ENCODE assay signal across 24 cellular contexts in genomic region chr2:97749611-97750010, GRCh38. TPM values are rescaled to one million over a fixed set of nuclear protein-coding genes. Genes with fewer than 3 reads are reported as not detected.
A peak's percentile ranks its signal among the peaks of the same experiment; 100 is the strongest.
DNase-seq lines count a peak whose midpoint lies in the region; TF ChIP-seq lines count a peak whose summit lies in the region.
"Had no signal": no experiment of that assay in that cellular context is flagged by ENCODE, and none has a peak within 500 bp of the region (broad histone marks: within the 10 kb centered on the region; RNA-seq: fewer than 3 reads in every experiment).

No MANE protein-coding gene starts in this region.

- peak overlapping the region in 9 of 11 experiments; percentile 3 to 87 (median 49); a peak in 15 of 22 replicates for H3K4me2 ChIP-seq in BLaER1 treated with 17β-estradiol and CSF1 and Interleukin-3, amounts not matched to agents 10 nM and 100 nM
- H3K4me2 ChIP-seq: KMS-11 had no signal

- peaks cover 0 to 24% (median 0%) of the 10 kb centered on the region in 11 experiments; a peak in 5 of 22 replicates for H3K36me3 ChIP-seq in BLaER1 treated with 17β-estradiol and CSF1 and Interleukin-3, amounts not matched to agents 10 nM and 100 nM
- H3K36me3 ChIP-seq in H7 (replicated peaks; ENCODE audit: control insufficient read depth, insufficient read depth, low read length) (no peaks in the 10 kb centered on the region), endodermal cell (ENCODE audit: control insufficient read depth, insufficient read depth, low read length) (peaks cover 39% of the 10 kb centered on the region)

- H3K9me3 Mint-ChIP-seq in endodermal cell (no peaks in the 10 kb centered on the region), nephron progenitor cell (no peaks in the 10 kb centered on the region)
- H3K9me3 Mint-ChIP-seq: CD4-positive, alpha-beta memory T cell had no signal

- TF ChIP-seq CTCF in endodermal cell (conservative IDR thresholded peaks at IDR 0.05) (no peak), nephron progenitor cell (IDR thresholded peaks at IDR 0.05) (no peak)

- no peaks in the 10 kb centered on the region for H4K20me1 ChIP-seq in BLaER1 treated with 17β-estradiol and CSF1 and Interleukin-3, amounts not matched to agents 10 nM and 100 nM

- H3K27ac Mint-ChIP-seq in endodermal cell: no peak overlapping the region
- H3K27ac Mint-ChIP-seq in nephron progenitor cell: no peak overlapping the region
- H3K27ac Mint-ChIP-seq: CD4-positive, alpha-beta memory T cell had no signal

- peak; percentile 70 for DNase-seq in H7
- DNase-seq in endodermal cell: peak; percentile 71
- peak; percentile 36 for DNase-seq in nephron progenitor cell
- DNase-seq in Ammon's horn (ENCODE audit: low spot score): no peak
- DNase-seq in NCI-H82 (lab: John Stamatoyannopoulos, UW): no peak
- no peak for DNase-seq in GM19240 (ENCODE audit: insufficient read length, low spot score)
- DNase-seq: Caco-2; CD4-positive, alpha-beta memory T cell; DMS 273 treated with DMSO at 0.1 percent for 48 hours; DMS79 treated with DMSO at 0.1 percent for 48 hours; GM23248; NCI-H1092 treated with DMSO at 0.1 percent for 48 hours; NCI-H1436 treated with DMSO at 0.1 percent for 48 hours; NCI-H1930; NCI-H345; NCI-H524; NCI-H774; Peyer's patch; Right ventricle myocardium superior had no signal

- peaks cover 33 to 98% (median 87%) of the 10 kb centered on the region in 10 experiments for H3K4me1 ChIP-seq in BLaER1 treated with 17β-estradiol and CSF1 and Interleukin-3, amounts not matched to agents 10 nM and 100 nM
- H3K4me1 ChIP-seq in endodermal cell (ENCODE audit: control insufficient read depth, insufficient read depth, low read length): peaks cover 6% of the 10 kb centered on the region
- H3K4me1 ChIP-seq: Caco-2 had no signal

- peaks cover 21% of the 10 kb centered on the region for H3K36me3 Mint-ChIP-seq in endodermal cell (ENCODE audit: low read depth)
- peaks cover 12% of the 10 kb centered on the region for H3K36me3 Mint-ChIP-seq in nephron progenitor cell (ENCODE audit: low read depth)

- H3K27ac ChIP-seq in BLaER1 treated with 17β-estradiol and CSF1 and Interleukin-3, amounts not matched to agents 10 nM and 100 nM: peak overlapping the region in 9 of 11 experiments; percentile 76 to 94 (median 92); a peak in 17 of 22 replicates
- no peak overlapping the region for H3K27ac ChIP-seq in endodermal cell (ENCODE audit: low read depth, low read length)
- H3K27ac ChIP-seq: GM23248, KMS-11, Peyer's patch had no signal

- H3K4me3 Mint-ChIP-seq in endodermal cell (no peak overlapping the region), nephron progenitor cell (peak overlapping the region; percentile 44)
- H3K4me3 Mint-ChIP-seq: CD4-positive, alpha-beta memory T cell had no signal

- WGBS in endodermal cell (ENCODE audit: insufficient coverage in 1 of 2, insufficient read length in 1 of 2), 2 experiments: 82% methylated on average over 5 of the region's 5 CpGs; no CpG with 5 or more reads in 1 of the 2 experiments

- no peak overlapping the region for H3K4me3 ChIP-seq in BLaER1 treated with 17β-estradiol and CSF1 and Interleukin-3, amounts not matched to agents 10 nM and 100 nM
- H3K4me3 ChIP-seq in H7 (ENCODE audit: insufficient read depth, low read depth, low read length): no peak overlapping the region
- H3K4me3 ChIP-seq in endodermal cell (ENCODE audit: low read length): no peak overlapping the region
- H3K4me3 ChIP-seq: GM12878, GM23248, Peyer's patch had no signal

- no peaks in the 10 kb centered on the region for H3K27me3 Mint-ChIP-seq in endodermal cell (ENCODE audit: insufficient read depth)
- H3K27me3 Mint-ChIP-seq in nephron progenitor cell (ENCODE audit: low read depth, poor library complexity): no peaks in the 10 kb centered on the region
- H3K27me3 Mint-ChIP-seq: CD4-positive, alpha-beta memory T cell had no signal

- H3K9me3 ChIP-seq in BLaER1 treated with 17β-estradiol and CSF1 and Interleukin-3, amounts not matched to agents 10 nM and 100 nM (replicated peaks in 1 of 11): peaks cover 0 to 16% (median 6%) of the 10 kb centered on the region in 11 experiments; a peak in 13 of 22 replicates
- no peaks in the 10 kb centered on the region for H3K9me3 ChIP-seq in endodermal cell (ENCODE audit: control insufficient read depth, low read length)
- H3K9me3 ChIP-seq: Caco-2, Peyer's patch had no signal

- H3K4me1 Mint-ChIP-seq in endodermal cell (peaks cover 21% of the 10 kb centered on the region), nephron progenitor cell (peaks cover 82% of the 10 kb centered on the region)

- H3K27me3 ChIP-seq in BLaER1 treated with 17β-estradiol and CSF1 and Interleukin-3, amounts not matched to agents 10 nM and 100 nM: no peaks in the 10 kb centered on the region
- no peaks in the 10 kb centered on the region for H3K27me3 ChIP-seq in H7 (ENCODE audit: control insufficient read depth, insufficient read depth, low read length)
- no peaks in the 10 kb centered on the region for H3K27me3 ChIP-seq in endodermal cell (ENCODE audit: control insufficient read depth, insufficient read depth, low read length, poor library complexity, severe bottlenecking)
- H3K27me3 ChIP-seq: Peyer's patch had no signal

- peak overlapping the region in 2 of 11 experiments; percentile 17 to 42; a peak in 2 of 22 replicates for H3K9ac ChIP-seq in BLaER1 treated with 17β-estradiol and CSF1 and Interleukin-3, amounts not matched to agents 10 nM and 100 nM
- no peak overlapping the region for H3K9ac ChIP-seq in endodermal cell (ENCODE audit: extremely low read depth, low read length, poor library complexity, severe bottlenecking)
- H3K9ac ChIP-seq: GM23248, KMS-11 had no signal

RNA-seq across cellular contexts. Expression of gene ZAP70, which starts 36.2 kb away (rescaled TPM):
- total RNA-seq in H7 (2014; rRNA removed; shearing (Covaris generic)): 0.33 and 2.5 TPM in 2 replicates
- 10 to 100 TPM in 1 of 2 donors, 1 to 10 TPM in 1; 8.3 to 10.4 TPM for total RNA-seq in endodermal cell
- 1.8 TPM for polyA plus RNA-seq in endodermal cell (2013, experiment 1 of 2)
- 3.1 TPM for polyA plus RNA-seq in endodermal cell (2013, experiment 2 of 2)
- total RNA-seq: A673, GM23248, SK-MEL-5 had no signal
- polyA plus RNA-seq: GM23248 had no signal

Comparison
In these comparisons a context has a peak if more than half of its experiments do, and no peak if none do; other contexts are left out.
1. DNase-seq: peak in H7 (single experiment), endodermal cell (single experiment) and nephron progenitor cell (single experiment); none in Ammon's horn (single experiment), NCI-H82 (single experiment) and GM19240 (single experiment).